Comparison of ENCODE assay signal across 11 cellular contexts in genomic region chr12:123391546-123392343, GRCh38. TPM values are rescaled to one million over a fixed set of nuclear protein-coding genes. Genes with fewer than 3 reads are reported as not detected.
DNase-seq lines count a peak whose midpoint lies in the region; ATAC-seq and TF ChIP-seq lines count a peak whose summit lies in the region.
"Had no signal": no experiment of that assay in that cellular context is flagged by ENCODE, and none has a peak within 500 bp of the region (broad histone marks: within the 10 kb centered on the region; RNA-seq: fewer than 3 reads in every experiment).

No MANE protein-coding gene starts in this region.

- WGBS in esophagus, 2 donors = 63 to 70% methylated on average over 8 of the region's 8 CpGs

- peak overlapping the region; percentile 65 to 91 (median 84) for H3K4me3 Mint-ChIP-seq in CD4-positive, CD25-positive, alpha-beta regulatory T cell
- peak overlapping the region; percentile 49 for H3K4me3 Mint-ChIP-seq in progenitor cell of endocrine pancreas (ENCODE audit: low read depth)

- H3K36me3 ChIP-seq in CD4-positive, CD25-positive, alpha-beta regulatory T cell (ENCODE audit: control insufficient read depth, insufficient read depth, low read length) = peaks cover 42% of the 10 kb centered on the region
- H3K36me3 ChIP-seq in MG63 (peaks cover 70% of the 10 kb centered on the region), esophagus (ENCODE audit: control insufficient read depth in 2 of 2, insufficient read depth in 2 of 2, low read length in 1 of 2) (peaks cover 10 to 30% of the 10 kb centered on the region in 2 donors)

- no peak for ATAC-seq in CD4-positive, CD25-positive, alpha-beta regulatory T cell (ENCODE audit: low read depth in 2 of 2)
- ATAC-seq in HG02840 (IDR thresholded peaks at IDR 0.05; ENCODE audit: low FRiP score, unreplicated experiment) = no peak

- peak overlapping the region in 2 of 3 donors; percentile 82 to 88 for H3K27ac Mint-ChIP-seq in CD4-positive, CD25-positive, alpha-beta regulatory T cell
- H3K27ac Mint-ChIP-seq in progenitor cell of endocrine pancreas = no peak overlapping the region

- H3K4me1 ChIP-seq in CD4-positive, CD25-positive, alpha-beta regulatory T cell (ENCODE audit: control insufficient read depth, insufficient read depth, low read length, poor library complexity, severe bottlenecking) = peaks cover 29% of the 10 kb centered on the region
- H3K4me1 ChIP-seq in esophagus (ENCODE audit: control insufficient read depth in 2 of 2, insufficient read depth in 2 of 2, low read length in 1 of 2) = peaks cover 0 to 13% of the 10 kb centered on the region in 2 donors

- no peak overlapping the region for H3K4me3 ChIP-seq in CD4-positive, CD25-positive, alpha-beta regulatory T cell (ENCODE audit: low read depth, low read length)
- H3K4me3 ChIP-seq in MG63 (no peak overlapping the region), esophagus (ENCODE audit: low read depth in 1 of 2, low read length in 2 of 2) (no peak overlapping the region)

- no peaks in the 10 kb centered on the region for H3K27me3 Mint-ChIP-seq in CD4-positive, CD25-positive, alpha-beta regulatory T cell
- H3K27me3 Mint-ChIP-seq in progenitor cell of endocrine pancreas = no peaks in the 10 kb centered on the region

- peaks cover 6 to 57% (median 30%) of the 10 kb centered on the region in 4 donors for H3K4me1 Mint-ChIP-seq in CD4-positive, CD25-positive, alpha-beta regulatory T cell
- peaks cover 19% of the 10 kb centered on the region for H3K4me1 Mint-ChIP-seq in progenitor cell of endocrine pancreas (ENCODE audit: low read depth)

- TF ChIP-seq CTCF in progenitor cell of endocrine pancreas (IDR thresholded peaks at IDR 0.05; ENCODE audit: unreplicated experiment) = no peak

- H3K27ac ChIP-seq in CD4-positive, CD25-positive, alpha-beta regulatory T cell (ENCODE audit: insufficient read depth, low read length, poor library complexity, severe bottlenecking) = no peak overlapping the region
- peak overlapping the region; percentile 84 to 98 for H3K27ac ChIP-seq in esophagus (ENCODE audit: low read depth in 2 of 2, low read length in 1 of 2)

- no peak for DNase-seq in CD4-positive, CD25-positive, alpha-beta regulatory T cell
- DNase-seq in MG63 (peak; percentile 63), progenitor cell of endocrine pancreas (ENCODE audit: low spot score, unreplicated experiment) (no peak), NK-92 (lab: John Stamatoyannopoulos, UW; ENCODE audit: unreplicated experiment) (no peak), SIG-M5 treated with dmso at 0.1 percent for 504 hours (lab: John Stamatoyannopoulos, UW; ENCODE audit: unreplicated experiment) (no peak), D341Med (ENCODE audit: low spot score) (no peak)
- DNase-seq: activated CD4-positive, CD25-positive, alpha-beta regulatory T cell treated with anti-CD3 and anti-CD28 coated beads, Interleukin-2, amount 50 U/mL, for 72 hours; NCI-H187; OCI-M1 had no signal

- H3K36me3 Mint-ChIP-seq in CD4-positive, CD25-positive, alpha-beta regulatory T cell = peaks cover 22% of the 10 kb centered on the region
- peaks cover 20% of the 10 kb centered on the region for H3K36me3 Mint-ChIP-seq in progenitor cell of endocrine pancreas (ENCODE audit: insufficient read depth)

- no peaks in the 10 kb centered on the region for H3K9me3 Mint-ChIP-seq in CD4-positive, CD25-positive, alpha-beta regulatory T cell
- H3K9me3 Mint-ChIP-seq in progenitor cell of endocrine pancreas (ENCODE audit: low read depth) = no peaks in the 10 kb centered on the region

- H3K27me3 ChIP-seq in CD4-positive, CD25-positive, alpha-beta regulatory T cell (ENCODE audit: control insufficient read depth, insufficient read depth, low read length) = no peaks in the 10 kb centered on the region
- H3K27me3 ChIP-seq in MG63 = no peaks in the 10 kb centered on the region
- no peaks in the 10 kb centered on the region for H3K27me3 ChIP-seq in esophagus (ENCODE audit: control insufficient read depth in 1 of 2, insufficient read depth in 2 of 2, low read length in 2 of 2)

- no peaks in the 10 kb centered on the region for H3K9me3 ChIP-seq in CD4-positive, CD25-positive, alpha-beta regulatory T cell (ENCODE audit: control insufficient read depth in 2 of 2, low read length in 2 of 2)
- H3K9me3 ChIP-seq in MG63 (no peaks in the 10 kb centered on the region), esophagus (ENCODE audit: control insufficient read depth in 2 of 2, insufficient read depth in 1 of 2, low read depth in 1 of 2, low read length in 1 of 2) (no peaks in the 10 kb centered on the region)

RNA-seq across cellular contexts. Expression of gene KMT5A, which starts 7.8 kb away (rescaled TPM):
- 34.9 TPM for total RNA-seq in CD4-positive, CD25-positive, alpha-beta regulatory T cell
- polyA plus RNA-seq in CD4-positive, CD25-positive, alpha-beta regulatory T cell = 1 to 10 TPM; 1.2 to 4.6 (median 1.7) TPM
- total RNA-seq in MG63 (2014; rRNA removed; shearing (Covaris generic); ENCODE audit: low replicate concordance) = 53.0 and 76.8 TPM in 2 replicates
- polyA plus RNA-seq in esophagus = 10 to 100 TPM; 31.2 to 39.7 TPM
- total RNA-seq in progenitor cell of endocrine pancreas = 42.4 and 48.9 TPM in 2 replicates

RNA-seq across cellular contexts. Expression of gene SBNO1, which starts 27.1 kb away (rescaled TPM):
- total RNA-seq in CD4-positive, CD25-positive, alpha-beta regulatory T cell = 36.4 TPM
- polyA plus RNA-seq in CD4-positive, CD25-positive, alpha-beta regulatory T cell = 10 to 100 TPM; 27.8 to 34.5 (median 29.6) TPM
- total RNA-seq in MG63 (2014; rRNA removed; shearing (Covaris generic); ENCODE audit: low replicate concordance) = 9.7 and 13.8 TPM in 2 replicates
- polyA plus RNA-seq in esophagus = 1 to 10 TPM; 4.1 to 4.8 TPM
- 45.7 and 46.9 TPM in 2 replicates for total RNA-seq in progenitor cell of endocrine pancreas

RNA-seq across cellular contexts. Expression of gene RILPL2, which starts 44.7 kb away (rescaled TPM):
- total RNA-seq in CD4-positive, CD25-positive, alpha-beta regulatory T cell = 14.7 TPM
- 10 to 100 TPM; 10.2 to 15.5 (median 10.9) TPM for polyA plus RNA-seq in CD4-positive, CD25-positive, alpha-beta regulatory T cell
- 1.9 and 3.5 TPM in 2 replicates for total RNA-seq in MG63 (2014; rRNA removed; shearing (Covaris generic); ENCODE audit: low replicate concordance)
- 1 to 10 TPM; 1.6 to 2.3 TPM for polyA plus RNA-seq in esophagus
- 2.8 TPM in 2 replicates for total RNA-seq in progenitor cell of endocrine pancreas
